Comparison of ENCODE assay signal across 33 cellular contexts in the genomic region with DNA sequence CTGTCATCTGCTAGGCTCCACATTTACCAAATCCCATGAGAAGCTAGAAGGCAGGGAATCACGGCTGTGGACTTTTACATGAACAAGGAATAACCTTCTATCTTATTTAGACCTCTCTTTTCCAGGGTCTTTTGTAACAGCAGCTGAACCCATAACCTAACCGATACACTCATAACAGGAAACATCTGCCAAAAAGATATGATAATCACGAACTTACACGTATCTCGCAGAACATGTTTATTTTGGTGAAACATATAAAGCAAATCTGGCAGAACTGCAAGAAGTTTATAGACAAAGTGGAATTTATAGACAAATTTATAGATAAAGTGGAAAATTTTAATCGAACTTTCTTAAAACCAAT. TPM values are rescaled to one million over a fixed set of nuclear protein-coding genes. Genes with fewer than 3 reads are reported as not detected.
DNase-seq lines count a peak whose midpoint lies in the region; ATAC-seq, FAIRE-seq and TF ChIP-seq lines count a peak whose summit lies in the region.
"Had no signal": no experiment of that assay in that cellular context is flagged by ENCODE, and none has a peak within 500 bp of the region (broad histone marks: within the 10 kb centered on the region; RNA-seq: fewer than 3 reads in every experiment).

No MANE protein-coding gene starts in this region.

- DNase-seq in heart right ventricle (no peak), Right ventricle myocardium inferior (ENCODE audit: missing footprints) (no peak), GM12878 (ENCODE audit: low read depth, low spot score) (no peak), spleen (no peak), putamen (ENCODE audit: low spot score) (no peak), upper lobe of right lung (no peak)
- peak; percentile 68 for DNase-seq in Jurkat, Clone E6-1 (ENCODE audit: low read depth, low spot score)
- DNase-seq: activated CD4-positive, alpha-beta T cell treated with anti-CD3 and anti-CD28 coated beads, Interleukin-2, amount 10 ng/mL, durations not matched to agents 7 days and 5 days; activated gamma-delta T cell treated with Interleukin-2 at 50 U/mL for 16 hours; activated T-cell treated with anti-CD3 and anti-CD28 coated beads, Interleukin-2, amount 50 U/mL, for 24 hours; DMS79; endodermal cell; GF-D8; naive B cell; NCI-H1417; NCI-H2081 treated with DMSO at 0.1 percent for 48 hours; stimulated activated naive CD8-positive, alpha-beta T cell treated with anti-CD3 and anti-CD28 coated beads, Interleukin-15, amount 100 ng/mL, for 72 hours; thyroid gland; WERI-Rb-1 had no signal

- TF ChIP-seq RAD21 in GM12878 (IDR thresholded peaks at IDR 0.05; ENCODE audit: insufficient read depth, low read depth, low read length), result no peak

- no peaks in the 10 kb centered on the region for H4K20me1 ChIP-seq in GM12878 (ENCODE audit: control insufficient read depth, insufficient read depth)

- no peak for TF ChIP-seq EP300 in GM12878 (IDR thresholded peaks at IDR 0.05; ENCODE audit: borderline replicate concordance in 1 of 2, control insufficient read depth in 1 of 2, low read depth in 2 of 2, low read length in 2 of 2)

- no peak overlapping the region for H3K9ac ChIP-seq in GM12878 (ENCODE audit: control insufficient read depth, insufficient read depth, low read length)
- H3K9ac ChIP-seq: SK-N-SH had no signal

- H2AFZ ChIP-seq in GM12878 (ENCODE audit: control insufficient read depth, low read depth, low read length), result no peak overlapping the region

- ATAC-seq in heart right ventricle (no peak), Right ventricle myocardium inferior (no peak), GM12878 (no peak), GM18511 (IDR thresholded peaks at IDR 0.05; ENCODE audit: unreplicated experiment) (no peak), upper lobe of right lung (no peak)
- ATAC-seq: stimulated activated naive CD8-positive, alpha-beta T cell treated with anti-CD3 and anti-CD28 coated beads, Interleukin-15, amount 100 ng/mL, for 72 hours had no signal

- H3K27me3 ChIP-seq in heart right ventricle (no peaks in the 10 kb centered on the region), GM12878 (replicated peaks in 1 of 2; ENCODE audit: control insufficient read depth in 2 of 2, insufficient read depth in 2 of 2, low read length in 1 of 2) (no peaks in the 10 kb centered on the region), spleen (replicated peaks in 1 of 7) (no peaks in the 10 kb centered on the region), upper lobe of right lung (no peaks in the 10 kb centered on the region)
- H3K27me3 ChIP-seq: esophagus muscularis mucosa, thyroid gland had no signal

- no peak overlapping the region for H3K4me2 ChIP-seq in GM12878 (ENCODE audit: control insufficient read depth, insufficient read depth)
- H3K4me2 ChIP-seq: SK-N-SH had no signal

- SMC1A ChIA-PET in GM12878 (lab: Charles Lee; ENCODE audit: uncharacterized antibody, unreplicated experiment), result interaction anchor here (0.8 to 3.5 kb wide), 17 partner anchors 9 to 200 kb away, joined by 3 to 17 read pairs (median 5); no protein-coding TSS in a partner anchor

- H3K36me3 ChIP-seq in heart right ventricle (no peaks in the 10 kb centered on the region), GM12878 (ENCODE audit: control insufficient read depth in 2 of 2, insufficient read depth in 2 of 2, low read length in 1 of 2) (no peaks in the 10 kb centered on the region), spleen (no peaks in the 10 kb centered on the region), upper lobe of right lung (no peaks in the 10 kb centered on the region)
- H3K36me3 ChIP-seq: esophagus muscularis mucosa, neutrophil, thyroid gland, WERI-Rb-1 had no signal

- no peak for TF ChIP-seq POLR2A in GM12878 (IDR thresholded peaks at IDR 0.05; ENCODE audit: low read depth, low read length)
- no peak for TF ChIP-seq POLR2A in spleen (IDR thresholded peaks at IDR 0.05)

- intact Hi-C loops in heart right ventricle (cut with DNase I), result loop anchor here in 1 of 10 donors (5.0 kb wide), 1 partner anchor 34 kb away; no protein-coding TSS in a partner anchor
- intact Hi-C loops in Right ventricle myocardium inferior (cut with DNase I), result no loop called here
- intact Hi-C loops in GM12878 (cut with micrococcal nuclease; ENCODE audit: unreplicated experiment), result no loop called here
- intact Hi-C loops in spleen (cut with DNase I; ENCODE audit: low total_unique reads), result no loop called here
- intact Hi-C loops in upper lobe of right lung (cut with DNase I), result no loop called here

- in situ Hi-C loops in GM12878 (cut with MboI), result no loop called here

- H3K9me3 ChIP-seq in heart right ventricle, result no peaks in the 10 kb centered on the region
- no peaks in the 10 kb centered on the region for H3K9me3 ChIP-seq in GM12878 (replicated peaks; ENCODE audit: control insufficient read depth, insufficient read depth, low read length)
- no peaks in the 10 kb centered on the region for H3K9me3 ChIP-seq in spleen
- no peaks in the 10 kb centered on the region for H3K9me3 ChIP-seq in upper lobe of right lung
- H3K9me3 ChIP-seq: esophagus muscularis mucosa, neutrophil, SK-N-SH, thyroid gland had no signal

- peaks cover 0 to 46% (median 9%) of the 10 kb centered on the region in 9 donors for H3K4me1 ChIP-seq in heart right ventricle
- no peaks in the 10 kb centered on the region; the same call in 1 of the 2 replicates for H3K4me1 ChIP-seq in GM12878 (ENCODE audit: control insufficient read depth, insufficient read depth, low read length)
- H3K4me1 ChIP-seq in spleen, result peaks cover 0 to 25% (median 11%) of the 10 kb centered on the region in 6 donors
- H3K4me1 ChIP-seq in upper lobe of right lung, result peaks cover 5% of the 10 kb centered on the region

- RAD21 ChIA-PET in GM12878 (lab: Charles Lee; ENCODE audit: unreplicated experiment), result interaction anchor here (0.7 to 1.8 kb wide), 7 partner anchors 8 to 47 kb away, joined by 3 to 9 read pairs (median 4); partner anchors contain the start of gene PEF1

- no peaks in the 10 kb centered on the region for H3K79me2 ChIP-seq in GM12878 (ENCODE audit: control insufficient read depth, insufficient read depth, low read length)

- WGBS in heart right ventricle, 2 donors, result 34 to 47% methylated on average over 6 of the region's 6 CpGs
- 22% methylated on average over 6 of the region's 6 CpGs for WGBS in GM12878 (ENCODE audit: insufficient coverage, insufficient replicate concordance, low lambda C conversion rate, missing lambda C conversion rate)
- 10 to 19% (median 13%) methylated on average over 6 of the region's 6 CpGs for WGBS in spleen, 5 donors

- BruUV-seq in GM12878 (replicated peaks; lab: Mats Ljungman, UMichigan), result no TSS peak

- H3K27ac ChIP-seq in heart right ventricle (peak overlapping the region in 7 of 10 donors; percentile 6 to 72 (median 50)), GM12878 (ENCODE audit: control insufficient read depth, insufficient read depth) (no peak overlapping the region), spleen (peak overlapping the region in 6 of 8 donors; percentile 19 to 58 (median 32)), upper lobe of right lung (no peak overlapping the region)
- H3K27ac ChIP-seq: coronary artery, esophagus muscularis mucosa, neutrophil, thyroid gland, WERI-Rb-1 had no signal

- H3K4me3 ChIP-seq in heart right ventricle, result no peak overlapping the region
- H3K4me3 ChIP-seq in Jurkat, Clone E6-1 (ENCODE audit: low read length), result no peak overlapping the region
- H3K4me3 ChIP-seq in GM12878, result no peak overlapping the region
- H3K4me3 ChIP-seq in spleen, result no peak overlapping the region
- H3K4me3 ChIP-seq in upper lobe of right lung, result no peak overlapping the region
- H3K4me3 ChIP-seq: coronary artery, esophagus muscularis mucosa, thyroid gland had no signal

- POLR2A ChIA-PET in GM12878 (lab: Charles Lee), result interaction anchor here (0.6 to 2.0 kb wide), 4 partner anchors 26 to 435 kb away, joined by 3 to 8 read pairs (median 4); no protein-coding TSS in a partner anchor

- no peak for TF ChIP-seq CTCF in heart right ventricle (IDR thresholded peaks at IDR 0.05)
- no peak for TF ChIP-seq CTCF in GM12878 (IDR thresholded peaks at IDR 0.05 in 2 of 3, conservative IDR thresholded peaks at IDR 0.05 in 1 of 3; ENCODE audit: control insufficient read depth in 2 of 3, extremely low read depth in 1 of 3, insufficient read depth in 1 of 3, low read depth in 3 of 3, low read length in 3 of 3)
- no peak for TF ChIP-seq CTCF in spleen (IDR thresholded peaks at IDR 0.05 in 8 of 11, conservative IDR thresholded peaks at IDR 0.05 in 3 of 11)
- TF ChIP-seq CTCF in upper lobe of right lung (IDR thresholded peaks at IDR 0.05), result no peak

- CTCF ChIA-PET in GM12878 (lab: Yijun Ruan, JAX), result interaction anchor here (0.7 to 3.2 kb wide), 16 partner anchors 9 to 201 kb away, joined by 3 to 21 read pairs (median 4); no protein-coding TSS in a partner anchor

- no peak for FAIRE-seq in GM12878 (lab: Jason Lieb, UNC)
- FAIRE-seq: A204.1, astrocyte, frontal cortex, H1 had no signal

RNA-seq across cellular contexts. Expression of gene TINAGL1, which starts 20.4 kb away (rescaled TPM):
- total RNA-seq in heart right ventricle, result 100 to 1,000 TPM; 139 to 336 (median 188) TPM
- polyA plus RNA-seq in heart right ventricle, result 100 to 1,000 TPM; 268 to 332 TPM
- total RNA-seq in Right ventricle myocardium inferior, result 273 TPM
- not detected for polyA plus RNA-seq in Jurkat, Clone E6-1 (2012; ENCODE audit: insufficient read depth, insufficient read length)
- 0.64 TPM in 1 of 2 replicates, not detected in the other for total RNA-seq in GM12878 (2013; cell fraction: nucleolus; rRNA removed)
- 0.27 TPM in 1 of 2 replicates, not detected in the other for total RNA-seq in GM12878 (2014; rRNA removed)
- total RNA-seq in GM12878 (2014; rRNA removed; fragmentation: Illumina TruSeq; extraction: Trizol), result not detected in 2 replicates
- 0.23 and 0.40 TPM in 2 replicates for total RNA-seq in GM12878 (2021)
- polyA plus RNA-seq in GM12878 (2011; ENCODE audit: low read depth), result not detected
- polyA plus RNA-seq in GM12878 (2011; rRNA removed), result 0.36 and 0.49 TPM in 2 replicates
- 0.46 and 0.67 TPM in 2 replicates for polyA plus RNA-seq in GM12878 (2011; cell fraction: cytosol; rRNA removed)
- polyA plus RNA-seq in GM12878 (2011; cell fraction: nucleus; rRNA removed), result 3.2 and 4.7 TPM in 2 replicates
- polyA plus RNA-seq in GM12878 (2012), result 0.20 and 0.25 TPM in 2 replicates
- polyA plus RNA-seq in GM12878 (2014; fragmentation: Illumina TruSeq; extraction: Trizol), result not detected in 2 replicates
- not detected for polyA plus RNA-seq in GM12878 (2014; fragmentation: Nextera tagmentation; extraction: Ambion mirVana)
- 0.04 TPM in 1 of 2 replicates, not detected in the other for polyA plus RNA-seq in GM12878 (2014; rRNA removed)
- under 1 TPM in 1 of 2 experiments, not detected in 1; 0.20 TPM for polyA plus RNA-seq in GM12878 (2016; fragmentation: Nextera tagmentation; extraction: Ambion mirVana)
- 0.51 and 0.98 TPM in 2 replicates for polyA minus RNA-seq in GM12878 (2011; rRNA and poly(A)+ RNA removed)
- not detected in 2 replicates for polyA minus RNA-seq in GM12878 (2011; cell fraction: cytosol; rRNA and poly(A)+ RNA removed)
- 0.73 and 1.8 TPM in 2 replicates for polyA minus RNA-seq in GM12878 (2011; cell fraction: nucleus; rRNA and poly(A)+ RNA removed)
- total RNA-seq in spleen, result 100 to 1,000 TPM; 124 to 393 (median 243) TPM
- polyA plus RNA-seq in spleen, result 10 to 100 TPM; 18.5 to 98.9 (median 38.0) TPM
- 154 TPM for total RNA-seq in upper lobe of right lung
- total RNA-seq: activated CD4-positive, alpha-beta T cell treated with anti-CD3 and anti-CD28 coated beads, Interleukin-2, amount 10 ng/mL, durations not matched to agents 7 days and 5 days; T-helper 2 cell treated with Interferon-gamma antibody and Interleukin-4, amounts not matched to agents 100 ng/mL and 5 ng/mL, for 36 hours had no signal
- polyA plus RNA-seq: SK-N-SH had no signal

RNA-seq across cellular contexts. Expression of gene HCRTR1, which starts 20.8 kb away (rescaled TPM):
- under 1 TPM in 6 of 10 donors, not detected in 4; 0.17 to 0.92 (median 0.37) TPM for total RNA-seq in heart right ventricle
- polyA plus RNA-seq in heart right ventricle, result 1 to 10 TPM in 1 of 2 donors, under 1 TPM in 1; 0.20 to 1.5 TPM
- 0.49 TPM for total RNA-seq in Right ventricle myocardium inferior
- not detected for polyA plus RNA-seq in Jurkat, Clone E6-1 (2012; ENCODE audit: insufficient read depth, insufficient read length)
- not detected in 2 replicates for total RNA-seq in GM12878 (2013; cell fraction: nucleolus; rRNA removed)
- total RNA-seq in GM12878 (2014; rRNA removed), result 0.11 TPM in 1 of 2 replicates, not detected in the other
- total RNA-seq in GM12878 (2014; rRNA removed; fragmentation: Illumina TruSeq; extraction: Trizol), result not detected in 2 replicates
- not detected in 2 replicates for total RNA-seq in GM12878 (2021)
- polyA plus RNA-seq in GM12878 (2011; ENCODE audit: low read depth), result not detected
- polyA plus RNA-seq in GM12878 (2011; rRNA removed), result not detected in 2 replicates
- polyA plus RNA-seq in GM12878 (2011; cell fraction: cytosol; rRNA removed), result 0.04 TPM in 1 of 2 replicates, not detected in the other
- polyA plus RNA-seq in GM12878 (2011; cell fraction: nucleus; rRNA removed), result not detected in 2 replicates
- not detected in 2 replicates for polyA plus RNA-seq in GM12878 (2012)
- not detected in 2 replicates for polyA plus RNA-seq in GM12878 (2014; fragmentation: Illumina TruSeq; extraction: Trizol)
- not detected for polyA plus RNA-seq in GM12878 (2014; fragmentation: Nextera tagmentation; extraction: Ambion mirVana)
- polyA plus RNA-seq in GM12878 (2014; rRNA removed), result not detected in 2 replicates
- polyA plus RNA-seq in GM12878 (2016; fragmentation: Nextera tagmentation; extraction: Ambion mirVana), result not detected
- polyA minus RNA-seq in GM12878 (2011; rRNA and poly(A)+ RNA removed), result not detected in 2 replicates
- not detected in 2 replicates for polyA minus RNA-seq in GM12878 (2011; cell fraction: cytosol; rRNA and poly(A)+ RNA removed)
- polyA minus RNA-seq in GM12878 (2011; cell fraction: nucleus; rRNA and poly(A)+ RNA removed), result not detected in 2 replicates
- total RNA-seq in spleen, result not detected
- polyA plus RNA-seq in spleen, result under 1 TPM in 1 of 3 donors, not detected in 2; 0.06 TPM
- not detected for total RNA-seq in upper lobe of right lung
- total RNA-seq: activated CD4-positive, alpha-beta T cell treated with anti-CD3 and anti-CD28 coated beads, Interleukin-2, amount 10 ng/mL, durations not matched to agents 7 days and 5 days; astrocyte; cardiac septum; endodermal cell; left lobe of liver; MCF 10A; progenitor cell of endocrine pancreas; T-helper 2 cell treated with Interferon-gamma antibody and Interleukin-4, amounts not matched to agents 100 ng/mL and 5 ng/mL, for 36 hours had no signal

RNA-seq across cellular contexts. Expression of gene PEF1, which starts 48.0 kb away (rescaled TPM):
- total RNA-seq in heart right ventricle, result 10 to 100 TPM; 35.0 to 47.9 (median 40.0) TPM
- 10 to 100 TPM; 35.4 to 94.3 TPM for polyA plus RNA-seq in heart right ventricle
- 34.9 TPM for total RNA-seq in Right ventricle myocardium inferior
- polyA plus RNA-seq in Jurkat, Clone E6-1 (2012; ENCODE audit: insufficient read depth, insufficient read length), result 80.2 TPM
- total RNA-seq in GM12878 (2013; cell fraction: nucleolus; rRNA removed), result 18.2 and 22.2 TPM in 2 replicates
- 92.9 and 107 TPM in 2 replicates for total RNA-seq in GM12878 (2014; rRNA removed)
- total RNA-seq in GM12878 (2014; rRNA removed; fragmentation: Illumina TruSeq; extraction: Trizol), result 46.3 and 46.4 TPM in 2 replicates
- 59.5 and 60.1 TPM in 2 replicates for total RNA-seq in GM12878 (2021)
- polyA plus RNA-seq in GM12878 (2011; ENCODE audit: low read depth), result 40.3 TPM
- polyA plus RNA-seq in GM12878 (2011; rRNA removed), result 61.3 and 100 TPM in 2 replicates
- 141 and 161 TPM in 2 replicates for polyA plus RNA-seq in GM12878 (2011; cell fraction: cytosol; rRNA removed)
- 88.6 and 89.0 TPM in 2 replicates for polyA plus RNA-seq in GM12878 (2011; cell fraction: nucleus; rRNA removed)
- 38.7 and 47.8 TPM in 2 replicates for polyA plus RNA-seq in GM12878 (2012)
- polyA plus RNA-seq in GM12878 (2014; fragmentation: Illumina TruSeq; extraction: Trizol), result 50.3 and 80.4 TPM in 2 replicates
- polyA plus RNA-seq in GM12878 (2014; fragmentation: Nextera tagmentation; extraction: Ambion mirVana), result 10 to 100 TPM; 27.1 to 40.4 TPM
- polyA plus RNA-seq in GM12878 (2014; rRNA removed), result 92.2 and 95.5 TPM in 2 replicates
- polyA plus RNA-seq in GM12878 (2016; fragmentation: Nextera tagmentation; extraction: Ambion mirVana), result 10 to 100 TPM; 77.5 to 86.6 TPM
- polyA minus RNA-seq in GM12878 (2011; rRNA and poly(A)+ RNA removed), result 104 and 151 TPM in 2 replicates
- polyA minus RNA-seq in GM12878 (2011; cell fraction: cytosol; rRNA and poly(A)+ RNA removed), result 33.3 and 37.6 TPM in 2 replicates
- polyA minus RNA-seq in GM12878 (2011; cell fraction: nucleus; rRNA and poly(A)+ RNA removed), result 19.7 and 29.3 TPM in 2 replicates
- 10 to 100 TPM; 48.2 to 73.4 (median 54.5) TPM for total RNA-seq in spleen
- 10 to 100 TPM; 46.5 to 70.4 (median 60.8) TPM for polyA plus RNA-seq in spleen
- 69.9 TPM for total RNA-seq in upper lobe of right lung

Comparison
In these comparisons a context has a peak if more than half of its experiments do, and no peak if none do; other contexts are left out.
1. H3K27ac ChIP-seq: peak in heart right ventricle (7 of 10) and spleen (6 of 8); none in GM12878 (single experiment) and upper lobe of right lung (single experiment).
2. RNA of gene TINAGL1, which starts 20.4 kb away (total RNA-seq): 273 TPM in Right ventricle myocardium inferior (single experiment), 124 to 393 TPM in spleen, 139 to 336 TPM in heart right ventricle and 154 TPM in upper lobe of right lung (single experiment); 0.23 to 0.64 TPM in GM12878; every median in the first group is over 10 times any median in the second.